14 cellular contexts compared by ENCODE assay signal in genomic region chr1:226797151-226797550, GRCh38.
"Had no signal": no experiment of that assay in that cellular context is flagged by ENCODE, and none has a peak within 500 bp of the region (broad histone marks: within the 10 kb centered on the region; RNA-seq: fewer than 3 reads in every experiment).

No MANE protein-coding gene starts in this region.

- H3K36me3 Mint-ChIP-seq: activated naive CD8-positive, alpha-beta T cell had no signal

- H3K4me3 Mint-ChIP-seq: activated naive CD8-positive, alpha-beta T cell; dendritic cell treated with granulocyte-macrophage colony-stimulating factor and Interleukin-4, amounts not matched to agents 40 ng/mL and 50 ng/mL, for 4 days had no signal

- H3K9me3 Mint-ChIP-seq: dendritic cell treated with granulocyte-macrophage colony-stimulating factor and Interleukin-4, amounts not matched to agents 40 ng/mL and 50 ng/mL, for 4 days had no signal

- DNase-seq: activated effector memory CD4-positive, alpha-beta T cell treated with anti-CD3 and anti-CD28 coated beads, Interleukin-2, amount 50 U/mL, for 16 hours; effector memory CD4-positive, alpha-beta T cell; foreskin keratinocyte; mesendoderm; right cardiac atrium; stimulated activated CD4-positive, alpha-beta T cell treated with anti-CD3 and anti-CD28 coated beads, Interleukin-15, amount 100 ng/mL, for 24 hours; stimulated activated CD4-positive, alpha-beta T cell treated with anti-CD3 and anti-CD28 coated beads, Interleukin-4, amount 100 ng/mL, for 1 hour; stimulated activated naive CD4-positive, alpha-beta T cell; T-helper 9 cell; trophoblast cell had no signal

- ATAC-seq: activated CD4-positive, CD25-positive, alpha-beta regulatory T cell treated with anti-CD3 and anti-CD28 coated beads, Interleukin-2, amount 50 U/mL, for 24 hours; foreskin keratinocyte; right cardiac atrium had no signal

- H3K27ac Mint-ChIP-seq: dendritic cell treated with granulocyte-macrophage colony-stimulating factor and Interleukin-4, amounts not matched to agents 40 ng/mL and 50 ng/mL, for 4 days; progenitor cell of endocrine pancreas had no signal

- H3K27me3 Mint-ChIP-seq: activated naive CD8-positive, alpha-beta T cell had no signal
